Comparison of ENCODE assay signal across 30 cellular contexts in genomic region chr3:2931265-2931664, GRCh38.
"Had no signal": no experiment of that assay in that cellular context is flagged by ENCODE, and none has a peak within 500 bp of the region (broad histone marks: within the 10 kb centered on the region; RNA-seq: fewer than 3 reads in every experiment).

No MANE protein-coding gene starts in this region.

- H3K4me1 Mint-ChIP-seq: naive thymus-derived CD4-positive, alpha-beta T cell; nephron; stimulated activated effector memory CD8-positive, alpha-beta T cell treated with anti-CD3 and anti-CD28 coated beads, Interleukin-12 subunit alpha, Interleukin-12 subunit beta, amount 100 ng/mL, for 72 hours had no signal

- FAIRE-seq: endothelial cell of umbilical vein, islet of Langerhans, pancreas had no signal

- H3K4me2 ChIP-seq: neural progenitor cell, smooth muscle cell had no signal

- ATAC-seq: foreskin keratinocyte; heart right ventricle; left cardiac atrium; left lung; naive thymus-derived CD4-positive, alpha-beta T cell; sciatic nerve; stimulated activated effector memory CD8-positive, alpha-beta T cell treated with anti-CD3 and anti-CD28 coated beads, Interleukin-12 subunit alpha, Interleukin-12 subunit beta, amount 100 ng/mL, for 72 hours had no signal

- H3K4me3 ChIP-seq: coronary artery, esophagus muscularis mucosa, heart right ventricle, left lung, neural progenitor cell, pancreas, smooth muscle cell, stomach, thyroid gland, vagina had no signal

- H3K27ac ChIP-seq: coronary artery, esophagus muscularis mucosa, foreskin keratinocyte, heart right ventricle, left lung, neural progenitor cell, pancreas, stomach, thyroid gland, vagina had no signal

- DNase-seq: dermis blood vessel endothelial cell; effector memory CD4-positive, alpha-beta T cell; foreskin keratinocyte; glutamatergic neuron; heart right ventricle; hippocampal formation; left cardiac atrium; left lung; mesendoderm; midbrain; naive thymus-derived CD4-positive, alpha-beta T cell; nucleus accumbens; pancreas; stimulated activated CD4-positive, alpha-beta T cell treated with anti-CD3 and anti-CD28 coated beads, Interleukin-12 subunit alpha, Interleukin-12 subunit beta, amount 100 ng/mL, for 4 hours; stimulated activated CD4-positive, alpha-beta T cell treated with anti-CD3 and anti-CD28 coated beads, Interleukin-1b, Interleukin-23, amount 100 ng/mL, for 48 hours; stimulated activated CD4-positive, alpha-beta T cell treated with anti-CD3 and anti-CD28 coated beads, Interleukin-4, amount 100 ng/mL, for 24 hours; stimulated activated naive CD4-positive, alpha-beta T cell treated with Interleukin-2 at 50 U/mL for 16 hours; stomach; thyroid gland; trophoblast cell had no signal

- H3K4me3 Mint-ChIP-seq: naive thymus-derived CD4-positive, alpha-beta T cell; nephron; neural progenitor cell; stimulated activated effector memory CD8-positive, alpha-beta T cell treated with anti-CD3 and anti-CD28 coated beads, Interleukin-12 subunit alpha, Interleukin-12 subunit beta, amount 100 ng/mL, for 72 hours had no signal

- H3K27ac Mint-ChIP-seq: naive thymus-derived CD4-positive, alpha-beta T cell; nephron; neural progenitor cell; stimulated activated effector memory CD8-positive, alpha-beta T cell treated with anti-CD3 and anti-CD28 coated beads, Interleukin-12 subunit alpha, Interleukin-12 subunit beta, amount 100 ng/mL, for 72 hours had no signal

- H2AFZ ChIP-seq: neural progenitor cell had no signal

- H3K9ac ChIP-seq: neural progenitor cell had no signal

- H3K4me1 ChIP-seq: esophagus muscularis mucosa, foreskin keratinocyte, heart right ventricle, left lung, neural progenitor cell, pancreas, stomach, thyroid gland, vagina had no signal

- H3K9me3 Mint-ChIP-seq: stimulated activated effector memory CD8-positive, alpha-beta T cell treated with anti-CD3 and anti-CD28 coated beads, Interleukin-12 subunit alpha, Interleukin-12 subunit beta, amount 100 ng/mL, for 72 hours had no signal

- H3K9me3 ChIP-seq: esophagus muscularis mucosa, pancreas, thyroid gland, vagina had no signal

- H3K36me3 Mint-ChIP-seq: stimulated activated effector memory CD8-positive, alpha-beta T cell treated with anti-CD3 and anti-CD28 coated beads, Interleukin-12 subunit alpha, Interleukin-12 subunit beta, amount 100 ng/mL, for 72 hours had no signal

- H3K36me3 ChIP-seq: esophagus muscularis mucosa, heart right ventricle, left lung, neural progenitor cell, pancreas, stomach, thyroid gland, vagina had no signal

- H3K27me3 ChIP-seq: esophagus muscularis mucosa, foreskin keratinocyte, heart right ventricle, left lung, neural progenitor cell, pancreas, stomach, thyroid gland, vagina had no signal
